In genomic region chr20:63765082-63765873, GRCh38 we compare ENCODE assay signal across 1 cellular context.
TF ChIP-seq lines count a peak whose summit lies in the region.

No MANE protein-coding gene starts in this region.

TF ChIP-seq in HepG2, 621 proteins besides CTCF, POLR2A, EP300 and RAD21 (continues in another document):
- TF ChIP-seq, protein P1, sequence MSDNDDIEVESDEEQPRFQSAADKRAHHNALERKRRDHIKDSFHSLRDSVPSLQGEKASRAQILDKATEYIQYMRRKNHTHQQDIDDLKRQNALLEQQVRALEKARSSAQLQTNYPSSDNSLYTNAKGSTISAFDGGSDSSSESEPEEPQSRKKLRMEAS (IDR thresholded peaks at IDR 0.05): peak; percentile 38; the same call in 1 of the 2 replicates
- TF ChIP-seq MAFG (CRISPR knock-in tag; IDR thresholded peaks at IDR 0.05): no peak
- TF ChIP-seq MTERF4 (CRISPR knock-in tag; IDR thresholded peaks at IDR 0.05): no peak
- TF ChIP-seq, protein P2, sequence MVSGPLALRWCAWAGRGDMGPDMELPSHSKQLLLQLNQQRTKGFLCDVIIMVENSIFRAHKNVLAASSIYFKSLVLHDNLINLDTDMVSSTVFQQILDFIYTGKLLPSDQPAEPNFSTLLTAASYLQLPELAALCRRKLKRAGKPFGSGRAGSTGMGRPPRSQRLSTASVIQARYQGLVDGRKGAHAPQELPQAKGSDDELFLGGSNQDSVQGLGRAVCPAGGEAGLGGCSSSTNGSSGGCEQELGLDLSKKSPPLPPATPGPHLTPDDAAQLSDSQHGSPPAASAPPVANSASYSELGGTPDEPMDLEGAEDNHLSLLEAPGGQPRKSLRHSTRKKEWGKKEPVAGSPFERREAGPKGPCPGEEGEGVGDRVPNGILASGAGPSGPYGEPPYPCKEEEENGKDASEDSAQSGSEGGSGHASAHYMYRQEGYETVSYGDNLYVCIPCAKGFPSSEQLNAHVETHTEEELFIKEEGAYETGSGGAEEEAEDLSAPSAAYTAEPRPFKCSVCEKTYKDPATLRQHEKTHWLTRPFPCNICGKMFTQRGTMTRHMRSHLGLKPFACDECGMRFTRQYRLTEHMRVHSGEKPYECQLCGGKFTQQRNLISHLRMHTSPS (CRISPR knock-in tag; IDR thresholded peaks at IDR 0.05; ENCODE audit: low read depth): peak; percentile 63; the same call in 1 of the 2 replicates
- TF ChIP-seq ZMYM3 (CRISPR knock-in tag; IDR thresholded peaks at IDR 0.05): peak; percentile 56; the same call in 1 of the 2 replicates
- TF ChIP-seq ZFP62 (CRISPR knock-in tag; IDR thresholded peaks at IDR 0.05): no peak
- TF ChIP-seq PTBP1 (IDR thresholded peaks at IDR 0.05; ENCODE audit: low read depth, low read length, poor library complexity, severe bottlenecking): no peak
- TF ChIP-seq ZNF350 (CRISPR knock-in tag; IDR thresholded peaks at IDR 0.05; ENCODE audit: borderline replicate concordance, low read depth): peak; percentile 62; the same call in 1 of the 2 replicates
- TF ChIP-seq ZNF772 (CRISPR knock-in tag; IDR thresholded peaks at IDR 0.05): no peak
- TF ChIP-seq ZNF781 (CRISPR knock-in tag; IDR thresholded peaks at IDR 0.05; ENCODE audit: borderline replicate concordance, not compliant biosample characterization): no peak
- no peak; the same call in 1 of the 2 replicates for TF ChIP-seq ZNF670 (CRISPR knock-in tag; IDR thresholded peaks at IDR 0.05; ENCODE audit: borderline replicate concordance)
- no peak for TF ChIP-seq ZNF619 (CRISPR knock-in tag; IDR thresholded peaks at IDR 0.05)
- no peak for TF ChIP-seq NONO (IDR thresholded peaks at IDR 0.05)
- 0 out of 2 replicates have a peak, but pooled peaks have one; percentile 28 for TF ChIP-seq NONO (CRISPR knock-in tag; conservative IDR thresholded peaks at IDR 0.05)
- TF ChIP-seq HNRNPL (IDR thresholded peaks at IDR 0.05; ENCODE audit: low read depth, low read length): no peak
- TF ChIP-seq, protein P3, sequence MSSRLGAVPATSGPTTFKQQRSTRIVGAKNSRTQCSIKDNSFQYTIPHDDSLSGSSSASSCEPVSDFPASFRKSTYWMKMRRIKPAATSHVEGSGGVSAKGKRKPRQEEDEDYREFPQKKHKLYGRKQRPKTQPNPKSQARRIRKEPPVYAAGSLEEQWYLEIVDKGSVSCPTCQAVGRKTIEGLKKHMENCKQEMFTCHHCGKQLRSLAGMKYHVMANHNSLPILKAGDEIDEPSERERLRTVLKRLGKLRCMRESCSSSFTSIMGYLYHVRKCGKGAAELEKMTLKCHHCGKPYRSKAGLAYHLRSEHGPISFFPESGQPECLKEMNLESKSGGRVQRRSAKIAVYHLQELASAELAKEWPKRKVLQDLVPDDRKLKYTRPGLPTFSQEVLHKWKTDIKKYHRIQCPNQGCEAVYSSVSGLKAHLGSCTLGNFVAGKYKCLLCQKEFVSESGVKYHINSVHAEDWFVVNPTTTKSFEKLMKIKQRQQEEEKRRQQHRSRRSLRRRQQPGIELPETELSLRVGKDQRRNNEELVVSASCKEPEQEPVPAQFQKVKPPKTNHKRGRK (CRISPR knock-in tag; IDR thresholded peaks at IDR 0.05): no peak
- TF ChIP-seq NFKB2 (CRISPR knock-in tag; IDR thresholded peaks at IDR 0.05; ENCODE audit: borderline replicate concordance): peak; percentile 48; the same call in 1 of the 2 replicates
- no peak for TF ChIP-seq SMARCE1 (IDR thresholded peaks at IDR 0.05; ENCODE audit: borderline replicate concordance)
- TF ChIP-seq MXD1 (CRISPR knock-in tag; IDR thresholded peaks at IDR 0.05): no peak
- no peak for TF ChIP-seq TCF7L2 (IDR thresholded peaks at IDR 0.05; ENCODE audit: low read depth, low read length)
- peak; percentile 52 for TF ChIP-seq ZNF407 (CRISPR knock-in tag; IDR thresholded peaks at IDR 0.05; ENCODE audit: not compliant biosample characterization)
- TF ChIP-seq ATF1 (CRISPR knock-in tag; IDR thresholded peaks at IDR 0.05): no peak
- peak; percentile 52; the same call in 1 of the 2 replicates for TF ChIP-seq ZNF414 (CRISPR knock-in tag; IDR thresholded peaks at IDR 0.05)
- 0 out of 2 replicates have a peak, but pooled peaks have one; percentile 28 for TF ChIP-seq ZNF607 (CRISPR knock-in tag; IDR thresholded peaks at IDR 0.05; ENCODE audit: borderline replicate concordance)
- TF ChIP-seq, protein P4, sequence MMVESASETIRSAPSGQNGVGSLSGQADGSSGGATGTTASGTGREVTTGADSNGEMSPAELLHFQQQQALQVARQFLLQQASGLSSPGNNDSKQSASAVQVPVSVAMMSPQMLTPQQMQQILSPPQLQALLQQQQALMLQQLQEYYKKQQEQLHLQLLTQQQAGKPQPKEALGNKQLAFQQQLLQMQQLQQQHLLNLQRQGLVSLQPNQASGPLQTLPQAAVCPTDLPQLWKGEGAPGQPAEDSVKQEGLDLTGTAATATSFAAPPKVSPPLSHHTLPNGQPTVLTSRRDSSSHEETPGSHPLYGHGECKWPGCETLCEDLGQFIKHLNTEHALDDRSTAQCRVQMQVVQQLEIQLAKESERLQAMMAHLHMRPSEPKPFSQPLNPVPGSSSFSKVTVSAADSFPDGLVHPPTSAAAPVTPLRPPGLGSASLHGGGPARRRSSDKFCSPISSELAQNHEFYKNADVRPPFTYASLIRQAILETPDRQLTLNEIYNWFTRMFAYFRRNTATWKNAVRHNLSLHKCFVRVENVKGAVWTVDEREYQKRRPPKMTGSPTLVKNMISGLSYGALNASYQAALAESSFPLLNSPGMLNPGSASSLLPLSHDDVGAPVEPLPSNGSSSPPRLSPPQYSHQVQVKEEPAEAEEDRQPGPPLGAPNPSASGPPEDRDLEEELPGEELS (CRISPR knock-in tag; IDR thresholded peaks at IDR 0.05): peak; percentile 38; the same call in 1 of the 2 replicates
- TF ChIP-seq SRY (CRISPR knock-in tag; IDR thresholded peaks at IDR 0.05): 0 out of 2 replicates have a peak, but pooled peaks have one; percentile 40
- peak; percentile 47; the same call in 1 of the 2 replicates for TF ChIP-seq ZNF792 (CRISPR knock-in tag; IDR thresholded peaks at IDR 0.05)
- no peak for TF ChIP-seq SNRNP70 (IDR thresholded peaks at IDR 0.05; ENCODE audit: low read depth, low read length)
- no peak for TF ChIP-seq ZNF17 (CRISPR knock-in tag; IDR thresholded peaks at IDR 0.05)
- TF ChIP-seq KDM5A (IDR thresholded peaks at IDR 0.05; ENCODE audit: borderline replicate concordance, low read length): no peak
- TF ChIP-seq ZNF33B (CRISPR knock-in tag; IDR thresholded peaks at IDR 0.05): no peak
- TF ChIP-seq EED (CRISPR knock-in tag; IDR thresholded peaks at IDR 0.05): no peak
- no peak for TF ChIP-seq ZNF343 (CRISPR knock-in tag; IDR thresholded peaks at IDR 0.05)
- no peak for TF ChIP-seq POLR2AphosphoS2 (IDR thresholded peaks at IDR 0.05; ENCODE audit: low read depth, low read length)
- TF ChIP-seq HDAC1 (CRISPR knock-in tag; IDR thresholded peaks at IDR 0.05): peak; percentile 43; the same call in 1 of the 2 replicates
- TF ChIP-seq ARID2 (CRISPR knock-in tag; IDR thresholded peaks at IDR 0.05; ENCODE audit: borderline replicate concordance): no peak
- 0 out of 2 replicates have a peak, but pooled peaks have one; percentile 18 for TF ChIP-seq KLF12 (CRISPR knock-in tag; IDR thresholded peaks at IDR 0.05; ENCODE audit: borderline replicate concordance)
- peak; percentile 78 for TF ChIP-seq DPF2 (CRISPR knock-in tag; IDR thresholded peaks at IDR 0.05; ENCODE audit: borderline replicate concordance, low read depth)
- no peak for TF ChIP-seq MEIS2 (CRISPR knock-in tag; IDR thresholded peaks at IDR 0.05)
- TF ChIP-seq STAG1 (CRISPR knock-in tag; IDR thresholded peaks at IDR 0.05): no peak
- TF ChIP-seq SMARCC2 (IDR thresholded peaks at IDR 0.05): no peak
- TF ChIP-seq ZNF281 (CRISPR knock-in tag; IDR thresholded peaks at IDR 0.05; ENCODE audit: borderline replicate concordance): peak; percentile 54; the same call in 1 of the 2 replicates
- TF ChIP-seq FOXA3 (CRISPR knock-in tag; IDR thresholded peaks at IDR 0.05): peak; percentile 15; the same call in 1 of the 2 replicates
